In genomic region chr2:225894240-225894980, GRCh38 we compare ENCODE assay signal across 13 cellular contexts.
DNase-seq lines count a peak whose midpoint lies in the region; ATAC-seq and TF ChIP-seq lines count a peak whose summit lies in the region.
"Had no signal": no experiment of that assay in that cellular context is flagged by ENCODE, and none has a peak within 500 bp of the region (broad histone marks: within the 10 kb centered on the region; RNA-seq: fewer than 3 reads in every experiment).

No MANE protein-coding gene starts in this region.

- DNase-seq in H4 (ENCODE audit: low spot score) (peak; percentile 48), fibroblast of pulmonary artery (ENCODE audit: low read depth) (peak; percentile 76), skeletal muscle cell (ENCODE audit: low read depth) (peak; percentile 16), glutamatergic neuron (no peak), C1 segment of cervical spinal cord (lab: John Stamatoyannopoulos, UW) (no peak)
- DNase-seq in activated T-cell treated with anti-CD3 and anti-CD28 coated beads, Interleukin-2, amount 50 U/mL, for 24 hours, result no peak
- DNase-seq: activated CD4-positive, alpha-beta T cell treated with anti-CD3 and anti-CD28 coated beads, Interleukin-2, amount 50 U/mL, for 4 hours; activated naive CD8-positive, alpha-beta T cell treated with anti-CD3 and anti-CD28 coated beads for 36 hours; endodermal cell; NCI-H526 had no signal

- H3K27ac Mint-ChIP-seq in glutamatergic neuron (ENCODE audit: unreplicated experiment), result no peak overlapping the region
- no peak overlapping the region for H3K27ac Mint-ChIP-seq in activated T-cell treated with anti-CD3 and anti-CD28 coated beads, Interleukin-2, amount 50 U/mL, for 24 hours
- H3K27ac Mint-ChIP-seq: activated naive CD8-positive, alpha-beta T cell treated with anti-CD3 and anti-CD28 coated beads for 36 hours; endodermal cell had no signal

- no peaks in the 10 kb centered on the region for H3K9me3 Mint-ChIP-seq in glutamatergic neuron (ENCODE audit: unreplicated experiment)
- no peaks in the 10 kb centered on the region for H3K9me3 Mint-ChIP-seq in activated T-cell treated with anti-CD3 and anti-CD28 coated beads, Interleukin-2, amount 50 U/mL, for 24 hours
- H3K9me3 Mint-ChIP-seq: activated naive CD8-positive, alpha-beta T cell treated with anti-CD3 and anti-CD28 coated beads for 36 hours; endodermal cell had no signal

- H3K36me3 Mint-ChIP-seq in glutamatergic neuron (ENCODE audit: unreplicated experiment), result no peaks in the 10 kb centered on the region
- H3K36me3 Mint-ChIP-seq in activated T-cell treated with anti-CD3 and anti-CD28 coated beads, Interleukin-2, amount 50 U/mL, for 24 hours (ENCODE audit: low read depth), result no peaks in the 10 kb centered on the region
- H3K36me3 Mint-ChIP-seq: activated naive CD8-positive, alpha-beta T cell treated with anti-CD3 and anti-CD28 coated beads for 36 hours had no signal

- H3K4me3 Mint-ChIP-seq in glutamatergic neuron (ENCODE audit: unreplicated experiment), result no peak overlapping the region
- no peak overlapping the region for H3K4me3 Mint-ChIP-seq in activated T-cell treated with anti-CD3 and anti-CD28 coated beads, Interleukin-2, amount 50 U/mL, for 24 hours
- H3K4me3 Mint-ChIP-seq: activated naive CD8-positive, alpha-beta T cell treated with anti-CD3 and anti-CD28 coated beads for 36 hours; endodermal cell had no signal

- H3K4me1 Mint-ChIP-seq in glutamatergic neuron (ENCODE audit: low read depth, unreplicated experiment), result no peaks in the 10 kb centered on the region
- H3K4me1 Mint-ChIP-seq in activated T-cell treated with anti-CD3 and anti-CD28 coated beads, Interleukin-2, amount 50 U/mL, for 24 hours (ENCODE audit: low read depth), result peaks cover 1% of the 10 kb centered on the region

- H3K4me3 ChIP-seq in fibroblast of pulmonary artery (replicated peaks; ENCODE audit: low read depth, low read length) (no peak overlapping the region), skeletal muscle cell (ENCODE audit: low read depth, low read length) (no peak overlapping the region)
- H3K4me3 ChIP-seq: thoracic aorta had no signal

- no peak for TF ChIP-seq CTCF in fibroblast of pulmonary artery (IDR thresholded peaks at IDR 0.05; ENCODE audit: low read length, missing control alignments)
- TF ChIP-seq CTCF in glutamatergic neuron (IDR thresholded peaks at IDR 0.05; ENCODE audit: partially characterized antibody, unreplicated experiment), result no peak

- H3K27me3 Mint-ChIP-seq in glutamatergic neuron (ENCODE audit: unreplicated experiment), result no peaks in the 10 kb centered on the region
- H3K27me3 Mint-ChIP-seq in activated T-cell treated with anti-CD3 and anti-CD28 coated beads, Interleukin-2, amount 50 U/mL, for 24 hours, result peaks cover 26% of the 10 kb centered on the region

- peak; percentile 92 for ATAC-seq in SK-N-SH treated with all-trans-retinoic acid at 6 μM for 48 hours
- ATAC-seq in HG02840 (IDR thresholded peaks at IDR 0.05; ENCODE audit: low FRiP score, unreplicated experiment), result no peak

TF ChIP-seq in SK-N-SH treated with all-trans-retinoic acid at 6 μM for 48 hours, 23 proteins besides CTCF, POLR2A, EP300 and RAD21:
- TF ChIP-seq ZFP30 (CRISPR knock-in tag; IDR thresholded peaks at IDR 0.05) (no peak), ISL1 (CRISPR knock-in tag; IDR thresholded peaks at IDR 0.05) (no peak), CSDC2 (CRISPR knock-in tag; IDR thresholded peaks at IDR 0.05) (no peak), ZNF8 (CRISPR knock-in tag; IDR thresholded peaks at IDR 0.05) (no peak), ZFP3 (CRISPR knock-in tag; IDR thresholded peaks at IDR 0.05) (no peak), SNAI2 (CRISPR knock-in tag; IDR thresholded peaks at IDR 0.05) (no peak), ARNTL (CRISPR knock-in tag; IDR thresholded peaks at IDR 0.05; ENCODE audit: borderline replicate concordance, low read depth) (no peak), RARB (CRISPR knock-in tag; IDR thresholded peaks at IDR 0.05) (no peak), TOX (CRISPR knock-in tag; IDR thresholded peaks at IDR 0.05; ENCODE audit: borderline replicate concordance) (no peak), ZNF70 (CRISPR knock-in tag; IDR thresholded peaks at IDR 0.05) (no peak), GLIS3 (CRISPR knock-in tag; IDR thresholded peaks at IDR 0.05) (no peak), PATZ1 (CRISPR knock-in tag; IDR thresholded peaks at IDR 0.05; ENCODE audit: borderline replicate concordance) (no peak), ZNF565 (CRISPR knock-in tag; conservative IDR thresholded peaks at IDR 0.05; ENCODE audit: low read depth) (no peak), CSRNP3 (CRISPR knock-in tag; IDR thresholded peaks at IDR 0.05) (no peak)

Comparison
In these comparisons a context has a peak if more than half of its experiments do, and no peak if none do; other contexts are left out.
1. DNase-seq: peak in H4 (single experiment), fibroblast of pulmonary artery (single experiment) and skeletal muscle cell (single experiment); none in glutamatergic neuron (single experiment), activated T-cell treated with anti-CD3 and anti-CD28 coated beads, Interleukin-2, amount 50 U/mL, for 24 hours (single experiment) and C1 segment of cervical spinal cord (0 of 14).